Comparison of ENCODE assay signal across 10 cellular contexts in genomic region chr18:65725421-65726050, GRCh38. TPM values are rescaled to one million over a fixed set of nuclear protein-coding genes. Genes with fewer than 3 reads are reported as not detected.
DNase-seq lines count a peak whose midpoint lies in the region; ATAC-seq and TF ChIP-seq lines count a peak whose summit lies in the region.
"Had no signal": no experiment of that assay in that cellular context is flagged by ENCODE, and none has a peak within 500 bp of the region (broad histone marks: within the 10 kb centered on the region; RNA-seq: fewer than 3 reads in every experiment).

No MANE protein-coding gene starts in this region.

- H3K27ac ChIP-seq in SK-N-SH (ENCODE audit: low read depth in 2 of 2, low read length in 1 of 2) (no peak overlapping the region), colonic mucosa (no peak overlapping the region), testis (no peak overlapping the region)

- no peak for TF ChIP-seq EP300 in SK-N-SH (IDR thresholded peaks at IDR 0.05; ENCODE audit: borderline replicate concordance in 1 of 2, low read depth in 1 of 2, low read length in 1 of 2)

- H3K4me3 Mint-ChIP-seq in activated naive CD8-positive, alpha-beta T cell treated with anti-CD3 and anti-CD28 coated beads for 36 hours: no peak overlapping the region

- intact Hi-C loops in colonic mucosa (cut with DNase I) (loop anchor here (10.0 kb wide), 2 partner anchors 319 to 769 kb away; no protein-coding TSS in a partner anchor), testis (cut with DNase I; ENCODE audit: low total_unique reads) (no loop called here)

- no peaks in the 10 kb centered on the region for H3K9me2 ChIP-seq in SK-N-SH

- 20% methylated on average over 8 of the region's 8 CpGs for WGBS in SK-N-SH (ENCODE audit: low lambda C conversion rate)
- 25 to 26% methylated on average over 8 of the region's 8 CpGs for WGBS in testis, 2 donors

- H3K9me3 ChIP-seq in SK-N-SH: no peaks in the 10 kb centered on the region
- H3K9me3 ChIP-seq in colonic mucosa: no peaks in the 10 kb centered on the region
- no peaks in the 10 kb centered on the region for H3K9me3 ChIP-seq in testis

- TF ChIP-seq CTCF in SK-N-SH (IDR thresholded peaks at IDR 0.05) (peak; percentile 49), colonic mucosa (IDR thresholded peaks at IDR 0.05) (peak; percentile 47), testis (IDR thresholded peaks at IDR 0.05) (peak in 1 of 3 experiments; percentile 32)

- no peaks in the 10 kb centered on the region for H3K27me3 ChIP-seq in SK-N-SH (ENCODE audit: insufficient read depth)
- no peaks in the 10 kb centered on the region for H3K27me3 ChIP-seq in colonic mucosa
- H3K27me3 ChIP-seq in testis: no peaks in the 10 kb centered on the region

- H3K36me3 ChIP-seq in SK-N-SH (replicated peaks in 1 of 2; ENCODE audit: control insufficient read depth in 1 of 2, insufficient read depth in 2 of 2, low read length in 1 of 2) (no peaks in the 10 kb centered on the region), colonic mucosa (no peaks in the 10 kb centered on the region), testis (ENCODE audit: low read depth, missing control alignments) (no peaks in the 10 kb centered on the region)

- H3K4me1 ChIP-seq in SK-N-SH (ENCODE audit: control insufficient read depth in 1 of 2, insufficient read depth in 2 of 2, low read depth in 1 of 2, low read length in 1 of 2) (no peaks in the 10 kb centered on the region; a peak in 1 of 4 replicates), colonic mucosa (no peaks in the 10 kb centered on the region), testis (no peaks in the 10 kb centered on the region)

- DNase-seq in SK-N-SH: peak; percentile 50
- peak; percentile 65 for DNase-seq in NCI-H345 (lab: John Stamatoyannopoulos, UW)
- peak; percentile 44 for DNase-seq in colonic mucosa
- peak; percentile 56 for DNase-seq in testis
- no peak for DNase-seq in activated naive CD8-positive, alpha-beta T cell treated with anti-CD3 and anti-CD28 coated beads for 36 hours
- DNase-seq in NCI-H2029 treated with DMSO at 0.1 percent for 48 hours (lab: John Stamatoyannopoulos, UW): no peak

- H3K4me3 ChIP-seq in SK-N-SH (ENCODE audit: low read depth in 2 of 2, low read length in 1 of 2): no peak overlapping the region; a peak in 1 of 4 replicates
- H3K4me3 ChIP-seq in colonic mucosa: no peak overlapping the region
- H3K4me3 ChIP-seq in testis: no peak overlapping the region

- no peaks in the 10 kb centered on the region for H3K27me3 Mint-ChIP-seq in activated naive CD8-positive, alpha-beta T cell treated with anti-CD3 and anti-CD28 coated beads for 36 hours

- H3K9ac ChIP-seq in SK-N-SH: no peak overlapping the region
- no peak overlapping the region for H3K9ac ChIP-seq in colonic mucosa (ENCODE audit: low read depth in 2 of 2, low read length in 2 of 2)

- no peak for TF ChIP-seq POLR2A in testis (IDR thresholded peaks at IDR 0.05)

- H3K79me2 ChIP-seq in SK-N-SH (ENCODE audit: insufficient read depth): no peaks in the 10 kb centered on the region

- no peaks in the 10 kb centered on the region for H3K9me3 Mint-ChIP-seq in activated naive CD8-positive, alpha-beta T cell treated with anti-CD3 and anti-CD28 coated beads for 36 hours

- CTCF ChIA-PET in SK-N-SH (lab: Yijun Ruan, JAX): interaction anchor here (0.6 to 1.2 kb wide), 16 partner anchors 9 to 193 kb away, joined by 3 to 25 read pairs (median 4); no protein-coding TSS in a partner anchor

- H3K4me1 Mint-ChIP-seq in activated naive CD8-positive, alpha-beta T cell treated with anti-CD3 and anti-CD28 coated beads for 36 hours: no peaks in the 10 kb centered on the region

- H4K20me1 ChIP-seq in SK-N-SH (ENCODE audit: insufficient read depth): no peaks in the 10 kb centered on the region

- POLR2A ChIA-PET in SK-N-SH (lab: Yijun Ruan, JAX): no interaction called here

- TF ChIP-seq RAD21 in SK-N-SH (IDR thresholded peaks at IDR 0.05; ENCODE audit: low read length): peak; percentile 73

- no peak overlapping the region for H3K27ac Mint-ChIP-seq in activated naive CD8-positive, alpha-beta T cell treated with anti-CD3 and anti-CD28 coated beads for 36 hours

- no peak for ATAC-seq in SK-N-SH treated with all-trans-retinoic acid at 6 μM for 48 hours
- ATAC-seq in GM19455 (IDR thresholded peaks at IDR 0.05; ENCODE audit: unreplicated experiment): no peak

- H2AFZ ChIP-seq in SK-N-SH (ENCODE audit: low read depth): no peak overlapping the region

- H3K4me2 ChIP-seq in SK-N-SH: no peak overlapping the region

- no peaks in the 10 kb centered on the region for H3K36me3 Mint-ChIP-seq in activated naive CD8-positive, alpha-beta T cell treated with anti-CD3 and anti-CD28 coated beads for 36 hours

- no peaks in the 10 kb centered on the region for H3F3A ChIP-seq in SK-N-SH (replicated peaks; ENCODE audit: insufficient read depth)

TF ChIP-seq in SK-N-SH, 30 proteins besides CTCF, POLR2A, EP300 and RAD21:
- peak; percentile 54; the same call in 1 of the 2 replicates for TF ChIP-seq SMC3 (IDR thresholded peaks at IDR 0.05; ENCODE audit: low read depth, low read length)
- TF ChIP-seq YY1 (IDR thresholded peaks at IDR 0.05; ENCODE audit: low read depth): no peak

TF ChIP-seq in SK-N-SH treated with all-trans-retinoic acid at 6 μM for 48 hours, 23 proteins besides CTCF, POLR2A, EP300 and RAD21 (continues in another document):
- TF ChIP-seq ZNF565 (CRISPR knock-in tag; conservative IDR thresholded peaks at IDR 0.05; ENCODE audit: low read depth) (no peak), CSRNP3 (CRISPR knock-in tag; IDR thresholded peaks at IDR 0.05) (no peak), TCF4 (CRISPR knock-in tag; IDR thresholded peaks at IDR 0.05; ENCODE audit: borderline replicate concordance) (no peak), ZC3H10 (CRISPR knock-in tag; IDR thresholded peaks at IDR 0.05) (no peak), TSHZ2 (CRISPR knock-in tag; IDR thresholded peaks at IDR 0.05) (no peak), ZNF70 (CRISPR knock-in tag; IDR thresholded peaks at IDR 0.05) (no peak), RARB (CRISPR knock-in tag; IDR thresholded peaks at IDR 0.05) (no peak), BACH2 (CRISPR knock-in tag; IDR thresholded peaks at IDR 0.05; ENCODE audit: borderline replicate concordance) (no peak), ESRRG (CRISPR knock-in tag; IDR thresholded peaks at IDR 0.05) (no peak), ZFP3 (CRISPR knock-in tag; IDR thresholded peaks at IDR 0.05) (no peak), ARNTL (CRISPR knock-in tag; IDR thresholded peaks at IDR 0.05; ENCODE audit: borderline replicate concordance, low read depth) (no peak), POU6F1 (CRISPR knock-in tag; IDR thresholded peaks at IDR 0.05; ENCODE audit: borderline replicate concordance, low read depth) (no peak), GLIS3 (CRISPR knock-in tag; IDR thresholded peaks at IDR 0.05) (no peak)

RNA-seq across cellular contexts. Expression of gene CDH7, which starts 25.3 kb away (rescaled TPM):
- not detected in 2 replicates for polyA plus RNA-seq in SK-N-SH (2012; rRNA removed)
- polyA plus RNA-seq in SK-N-SH (2012; cell fraction: cytosol; rRNA removed): not detected in 2 replicates
- polyA plus RNA-seq in SK-N-SH (2012; cell fraction: nucleus; rRNA removed): not detected in 2 replicates
- under 1 TPM; 0.05 to 0.15 TPM for total RNA-seq in colonic mucosa
- 1 to 10 TPM; 1.2 to 3.2 TPM for total RNA-seq in testis
- 1.0 TPM for polyA plus RNA-seq in testis (ENCODE audit: insufficient read depth, low read depth, low replicate concordance)
- not detected for total RNA-seq in activated naive CD8-positive, alpha-beta T cell treated with anti-CD3 and anti-CD28 coated beads for 36 hours
- total RNA-seq: LHCN-M2 had no signal
- polyA plus RNA-seq: BJ had no signal

Comparison
In these comparisons a context has a peak if more than half of its experiments do, and no peak if none do; other contexts are left out.
1. DNase-seq: peak in SK-N-SH (single experiment), NCI-H345 (single experiment), colonic mucosa (single experiment) and testis (single experiment); none in activated naive CD8-positive, alpha-beta T cell treated with anti-CD3 and anti-CD28 coated beads for 36 hours (single experiment) and NCI-H2029 treated with DMSO at 0.1 percent for 48 hours (single experiment).